In the genomic region with DNA sequence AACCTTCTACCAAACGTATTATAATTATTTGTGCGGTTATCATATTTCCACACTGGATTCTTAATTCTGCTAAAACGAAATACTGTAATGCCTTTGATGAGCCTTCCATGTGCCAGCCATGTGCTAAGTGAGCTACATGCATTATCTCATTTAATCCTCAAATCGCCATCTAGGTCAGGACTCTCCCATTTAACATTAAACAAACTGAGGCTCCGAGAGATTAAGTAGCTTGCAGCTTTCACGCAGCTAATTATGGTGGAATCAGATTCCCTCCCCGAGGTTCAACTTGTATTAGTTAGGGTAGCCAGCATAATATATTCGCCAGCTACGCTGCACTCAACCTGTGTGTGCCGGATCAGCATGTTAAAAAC, we compare ENCODE assay signal across 10 cellular contexts. TPM values are rescaled to one million over a fixed set of nuclear protein-coding genes. Genes with fewer than 3 reads are reported as not detected.
A peak's percentile ranks its signal among the peaks of the same experiment; 100 is the strongest.
DNase-seq lines count a peak whose midpoint lies in the region; ATAC-seq, FAIRE-seq and TF ChIP-seq lines count a peak whose summit lies in the region.
"Had no signal": no experiment of that assay in that cellular context is flagged by ENCODE, and none has a peak within 500 bp of the region (broad histone marks: within the 10 kb centered on the region; RNA-seq: fewer than 3 reads in every experiment).

No MANE protein-coding gene starts in this region.

- no peaks in the 10 kb centered on the region for H3K9me3 ChIP-seq in A549
- no peaks in the 10 kb centered on the region for H3K9me3 ChIP-seq in iPS-18c (ENCODE audit: control insufficient read depth, insufficient read depth, low read length)
- H3K9me3 ChIP-seq: left lung, transverse colon had no signal

- CTCF ChIA-PET in A549 (lab: Yijun Ruan, JAX) (interaction anchor here (0.7 to 5.2 kb wide), 3 partner anchors 19 to 586 kb away, joined by 3 to 37 read pairs (median 3); no protein-coding TSS in a partner anchor), activated B cell treated with CpG ODN at 0.5 μM for 24 hours (lab: Charles Lee) (interaction anchor here (1.1 to 5.7 kb wide), 5 partner anchors 7 to 53 kb away, joined by 3 to 44 read pairs (median 7); no protein-coding TSS in a partner anchor)

- TF ChIP-seq EP300 in A549 (IDR thresholded peaks at IDR 0.05) = no peak

- ATAC-seq in A549 (peak in 1 of 2 experiments; percentile 4; a peak in 1 of 6 replicates), activated B cell treated with CpG ODN at 0.5 μM for 24 hours (ENCODE audit: low read depth) (no peak), GM19463 (IDR thresholded peaks at IDR 0.05; ENCODE audit: unreplicated experiment) (no peak)

- peak overlapping the region; percentile 100 for H3K4me2 ChIP-seq in A549

- peaks cover 38% of the 10 kb centered on the region for H3K36me3 Mint-ChIP-seq in activated B cell treated with CpG ODN at 0.5 μM for 24 hours (ENCODE audit: low read depth)

- intact Hi-C loops in activated B cell treated with CpG ODN at 0.5 μM for 24 hours (cut with micrococcal nuclease) = no loop called here

- TF ChIP-seq POLR2A in A549 (IDR thresholded peaks at IDR 0.05; ENCODE audit: low read length) = no peak

- no peaks in the 10 kb centered on the region for H3K27me3 Mint-ChIP-seq in activated B cell treated with CpG ODN at 0.5 μM for 24 hours

- peaks cover 7% of the 10 kb centered on the region; the same call in 2 of the 3 replicates for H3K4me1 ChIP-seq in A549

- no peak overlapping the region for H3K27ac ChIP-seq in A549
- H3K27ac ChIP-seq: left lung, transverse colon had no signal

- TF ChIP-seq CTCF in A549 (IDR thresholded peaks at IDR 0.05) (no peak), activated B cell treated with CpG ODN at 0.5 μM for 24 hours (IDR thresholded peaks at IDR 0.05) (no peak)

- POLR2A ChIA-PET in A549 (lab: Yijun Ruan, JAX) = no interaction called here
- POLR2A ChIA-PET in activated B cell treated with CpG ODN at 0.5 μM for 24 hours (lab: Charles Lee) = interaction anchor here (1.0 to 6.2 kb wide), 9 partner anchors 7 to 205 kb away, joined by 4 to 122 read pairs (median 38); a partner anchor contains a TSS

- H3K27ac Mint-ChIP-seq in activated B cell treated with CpG ODN at 0.5 μM for 24 hours = peak overlapping the region; percentile 83

- 44% methylated on average over 10 of the region's 10 CpGs for WGBS in A549 (ENCODE audit: missing lambda C conversion rate)

- DNase-seq in A549 (ENCODE audit: low read depth in 1 of 2, low spot score in 1 of 2) (no peak), activated B cell treated with CpG ODN at 0.5 μM for 24 hours (no peak), NOMO-1 treated with dmso at 0.1 percent for 144 hours (lab: John Stamatoyannopoulos, UW; ENCODE audit: unreplicated experiment) (no peak), NOMO-1 (lab: John Stamatoyannopoulos, UW; ENCODE audit: unreplicated experiment in 2 of 2) (no peak)
- DNase-seq in stimulated activated CD4-positive, alpha-beta T cell treated with anti-CD3 and anti-CD28 coated beads, Interleukin-2, amount 100 ng/mL, for 48 hours = no peak
- DNase-seq: left lung, transverse colon had no signal

- no peaks in the 10 kb centered on the region for H3K9me3 Mint-ChIP-seq in activated B cell treated with CpG ODN at 0.5 μM for 24 hours

- H3K4me1 Mint-ChIP-seq in activated B cell treated with CpG ODN at 0.5 μM for 24 hours = peaks cover 44% of the 10 kb centered on the region

- TF ChIP-seq RAD21 in A549 (conservative IDR thresholded peaks at IDR 0.05 in 1 of 2, IDR thresholded peaks at IDR 0.05 in 1 of 2) = no peak

- no peak for FAIRE-seq in A549 (lab: Jason Lieb, UNC)

- H3K4me3 ChIP-seq in A549 (peak overlapping the region; percentile 75), GM08714 (ENCODE audit: low read length) (peak overlapping the region; percentile 75), iPS-18c (ENCODE audit: insufficient read depth, low read depth, low read length) (peak overlapping the region; percentile 75; the same call in 1 of the 2 replicates)

- H3K4me3 Mint-ChIP-seq in activated B cell treated with CpG ODN at 0.5 μM for 24 hours = peak overlapping the region; percentile 95

TF ChIP-seq in A549, 52 proteins besides CTCF, POLR2A, EP300 and RAD21:
- 0 out of 2 replicates have a peak, but pooled peaks have one; percentile 57 for TF ChIP-seq RNF2 (IDR thresholded peaks at IDR 0.05; ENCODE audit: borderline replicate concordance, low read depth)
- TF ChIP-seq NR3C1 (IDR thresholded peaks at IDR 0.05) = no peak
- TF ChIP-seq CBX8 (IDR thresholded peaks at IDR 0.05) = peak; percentile 73; the same call in 1 of the 2 replicates

RNA-seq across cellular contexts. Expression of a gene that starts 0.8 kb away (rescaled TPM):
- polyA plus RNA-seq in A549 (2011; rRNA removed) (9.1 and 12.3 TPM in 2 replicates), A549 (2017; fragmentation: RNase III; extraction: RNeasy Plus Mini Kit Qiagen cat#74134 plus additional on column Dnase treatment) (4.9 to 5.3 TPM (median 5.0 TPM) in 3 replicates)
- polyA plus RNA-seq in A549 (2012; cell fraction: cytosol; rRNA removed) = 7.9 and 9.7 TPM in 2 replicates
- 5.5 and 6.7 TPM in 2 replicates for polyA plus RNA-seq in A549 (2012; cell fraction: nucleus; rRNA removed)
- polyA minus RNA-seq in A549 (2011; rRNA and poly(A)+ RNA removed) = 17.1 and 21.8 TPM in 2 replicates
- total RNA-seq in activated B cell treated with CpG ODN at 0.5 μM for 24 hours = 332 and 341 TPM in 2 replicates

RNA-seq across cellular contexts. Expression of a gene that starts 44.7 kb away (rescaled TPM):
- polyA plus RNA-seq in A549 (2011; rRNA removed) (11.8 and 16.2 TPM in 2 replicates), A549 (2017; fragmentation: RNase III; extraction: RNeasy Plus Mini Kit Qiagen cat#74134 plus additional on column Dnase treatment) (14.2 to 18.3 TPM (median 15.7 TPM) in 3 replicates)
- polyA plus RNA-seq in A549 (2012; cell fraction: cytosol; rRNA removed) = 20.0 and 27.9 TPM in 2 replicates
- 48.2 and 50.7 TPM in 2 replicates for polyA plus RNA-seq in A549 (2012; cell fraction: nucleus; rRNA removed)
- polyA minus RNA-seq in A549 (2011; rRNA and poly(A)+ RNA removed) = 56.6 and 59.9 TPM in 2 replicates
- total RNA-seq in activated B cell treated with CpG ODN at 0.5 μM for 24 hours = 0.66 and 1.8 TPM in 2 replicates
